26 cellular contexts compared by ENCODE assay signal in the genomic region with DNA sequence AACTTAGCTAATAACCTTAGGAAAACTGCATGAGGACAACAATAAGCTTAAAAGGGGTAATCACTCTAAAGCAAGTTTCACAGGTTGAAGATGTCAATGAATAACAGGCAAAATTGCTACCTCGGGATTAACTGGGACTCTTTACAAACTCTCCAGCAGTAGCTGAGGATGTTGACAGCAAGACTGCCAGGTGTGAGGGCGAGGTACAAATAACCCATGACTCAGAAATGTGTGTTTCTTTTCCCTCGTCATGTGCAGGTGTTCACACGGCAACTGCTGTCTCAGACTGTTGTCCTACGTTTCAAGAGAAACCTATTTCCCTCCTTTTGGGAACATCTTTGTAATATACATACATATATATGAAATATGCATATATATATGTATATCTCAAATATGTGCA. TPM values are rescaled to one million over a fixed set of nuclear protein-coding genes. Genes with fewer than 3 reads are reported as not detected.
DNase-seq lines count a peak whose midpoint lies in the region; ATAC-seq and TF ChIP-seq lines count a peak whose summit lies in the region.
"Had no signal": no experiment of that assay in that cellular context is flagged by ENCODE, and none has a peak within 500 bp of the region (broad histone marks: within the 10 kb centered on the region; RNA-seq: fewer than 3 reads in every experiment).

No MANE protein-coding gene starts in this region.

- no peak for TF ChIP-seq POLR2A in transverse colon (IDR thresholded peaks at IDR 0.05)

- no peaks in the 10 kb centered on the region for H4K20me1 ChIP-seq in hepatocyte (ENCODE audit: insufficient read depth, poor library complexity, severe bottlenecking)
- H4K20me1 ChIP-seq: BLaER1 treated with 17β-estradiol and CSF1 and Interleukin-3, amounts not matched to agents 10 nM and 100 nM had no signal

- H3K79me2 ChIP-seq in hepatocyte: no peaks in the 10 kb centered on the region

- peaks cover 3% of the 10 kb centered on the region for H3K27me3 ChIP-seq in RWPE2 (ENCODE audit: insufficient read depth, poor library complexity, severe bottlenecking)
- no peaks in the 10 kb centered on the region for H3K27me3 ChIP-seq in hepatocyte
- no peaks in the 10 kb centered on the region for H3K27me3 ChIP-seq in transverse colon
- H3K27me3 ChIP-seq: BLaER1 treated with 17β-estradiol and CSF1 and Interleukin-3, amounts not matched to agents 10 nM and 100 nM had no signal

- WGBS in hepatocyte (ENCODE audit: low lambda C conversion rate, missing lambda C conversion rate): 60% methylated on average over 5 of the region's 5 CpGs
- WGBS in transverse colon (ENCODE audit: low coverage in 1 of 2), 2 donors: 20 to 55% methylated on average over 5 of the region's 5 CpGs

- intact Hi-C loops in transverse colon (cut with DNase I; ENCODE audit: low total_unique reads): no loop called here

- no peaks in the 10 kb centered on the region for H3K9me2 ChIP-seq in hepatocyte (replicated peaks; ENCODE audit: insufficient read depth)

- in situ Hi-C loops in transverse colon (cut with MboI; ENCODE audit: low pct_ligation_motif_present in 1 of 4, low pct_unique_long_range_greater_than_20kb in 1 of 4, low sequenced_read_pairs in 3 of 4): loop anchor here in 2 of 4 donors (25.0 kb wide), 1 partner anchor 492 kb away; no protein-coding TSS in a partner anchor

- H3K27ac ChIP-seq in RWPE2 (ENCODE audit: poor library complexity, severe bottlenecking) (no peak overlapping the region), hepatocyte (peak overlapping the region; percentile 61), transverse colon (no peak overlapping the region)
- H3K27ac ChIP-seq: A549; BLaER1 treated with 17β-estradiol and CSF1 and Interleukin-3, amounts not matched to agents 10 nM and 100 nM; SK-N-MC had no signal

- peak; percentile 20 for DNase-seq in HT-29 (ENCODE audit: low spot score)
- no peak for DNase-seq in RWPE2 (ENCODE audit: low spot score)
- peak; percentile 73 for DNase-seq in hepatocyte (ENCODE audit: low spot score)
- peak; percentile 36 for DNase-seq in transverse colon
- no peak for DNase-seq in activated gamma-delta T cell (lab: John Stamatoyannopoulos, UW)
- DNase-seq in activated naive CD4-positive, alpha-beta T cell treated with Interleukin-2 at 50 U/mL for 16 hours: no peak
- no peak for DNase-seq in NCI-H1092 (lab: John Stamatoyannopoulos, UW)
- DNase-seq: AML-193; CD4-positive, alpha-beta T cell; GOT3; HFFc6; Karpas-422; MV-4-11; NCI-H1105 treated with DMSO at 0.1 percent for 48 hours; NCI-H146; NCI-H1930; NCI-H2107; NCI-H524; NCI-H774; NK-92 treated with Interleukin-12 subunit alpha and Interleukin-12 subunit beta, amount 100 ng/mL, for 24 hours; PC-3; SHP77 treated with DMSO at 0.1 percent for 48 hours had no signal

- H3K4me1 ChIP-seq in RWPE2 (ENCODE audit: insufficient read depth, poor library complexity, severe bottlenecking) (no peaks in the 10 kb centered on the region), hepatocyte (ENCODE audit: insufficient read depth) (no peaks in the 10 kb centered on the region), transverse colon (no peaks in the 10 kb centered on the region)
- H3K4me1 ChIP-seq: A549, HAP-1 had no signal

- ATAC-seq in RWPE2 (ENCODE audit: low read depth): peak; percentile 49; the same call in 1 of the 3 replicates
- ATAC-seq: A549, PC-3 had no signal

- H3K36me3 ChIP-seq in RWPE2 (ENCODE audit: low read depth) (no peaks in the 10 kb centered on the region), hepatocyte (replicated peaks; ENCODE audit: insufficient read depth, low read depth) (no peaks in the 10 kb centered on the region), transverse colon (no peaks in the 10 kb centered on the region)
- H3K36me3 ChIP-seq: BLaER1 treated with 17β-estradiol and CSF1 and Interleukin-3, amounts not matched to agents 10 nM and 100 nM; HAP-1 had no signal

- no peak for TF ChIP-seq CTCF in RWPE2 (IDR thresholded peaks at IDR 0.05; ENCODE audit: poor library complexity, severe bottlenecking)
- TF ChIP-seq CTCF in hepatocyte (IDR thresholded peaks at IDR 0.05; ENCODE audit: poor library complexity): no peak
- no peak for TF ChIP-seq CTCF in transverse colon (IDR thresholded peaks at IDR 0.05)

- H3K4me3 ChIP-seq in RWPE2 (ENCODE audit: severe bottlenecking) (no peak overlapping the region), hepatocyte (no peak overlapping the region), transverse colon (no peak overlapping the region)
- H3K4me3 ChIP-seq: A549; BLaER1 treated with 17β-estradiol and CSF1 and Interleukin-3, amounts not matched to agents 10 nM and 100 nM; HAP-1; SK-N-MC had no signal

- H3K9me3 ChIP-seq in RWPE2 (ENCODE audit: severe bottlenecking) (no peaks in the 10 kb centered on the region), hepatocyte (ENCODE audit: low read depth) (no peaks in the 10 kb centered on the region), transverse colon (no peaks in the 10 kb centered on the region)
- H3K9me3 ChIP-seq: A549, HAP-1 had no signal

- H3K4me2 ChIP-seq in hepatocyte: no peak overlapping the region
- H3K4me2 ChIP-seq: A549; BLaER1 treated with 17β-estradiol and CSF1 and Interleukin-3, amounts not matched to agents 10 nM and 100 nM had no signal

- no peak overlapping the region for H2AFZ ChIP-seq in hepatocyte

- TF ChIP-seq EP300 in transverse colon (IDR thresholded peaks at IDR 0.05; ENCODE audit: low read depth): no peak

RNA-seq across cellular contexts. Expression of a gene that starts 15.9 kb away (rescaled TPM):
- total RNA-seq in HT-29 (2014; rRNA removed; shearing (Covaris generic)): 39.5 and 42.4 TPM in 2 replicates
- total RNA-seq in hepatocyte (7.4 and 9.8 TPM in 2 replicates), transverse colon (100 to 1,000 TPM in 2 of 4 donors, 10 to 100 TPM in 2; 68.9 to 127 (median 89.0) TPM)
- polyA plus RNA-seq in hepatocyte: 4.9 and 5.1 TPM in 2 replicates

Comparison
In these comparisons a context has a peak if more than half of its experiments do, and no peak if none do; other contexts are left out.
1. DNase-seq: peak in HT-29 (single experiment), hepatocyte (single experiment) and transverse colon (single experiment); none in RWPE2 (single experiment), activated gamma-delta T cell (single experiment), activated naive CD4-positive, alpha-beta T cell treated with Interleukin-2 at 50 U/mL for 16 hours (single experiment) and NCI-H1092 (single experiment).